ENCODE assay signal across 12 cellular contexts in the genomic region with DNA sequence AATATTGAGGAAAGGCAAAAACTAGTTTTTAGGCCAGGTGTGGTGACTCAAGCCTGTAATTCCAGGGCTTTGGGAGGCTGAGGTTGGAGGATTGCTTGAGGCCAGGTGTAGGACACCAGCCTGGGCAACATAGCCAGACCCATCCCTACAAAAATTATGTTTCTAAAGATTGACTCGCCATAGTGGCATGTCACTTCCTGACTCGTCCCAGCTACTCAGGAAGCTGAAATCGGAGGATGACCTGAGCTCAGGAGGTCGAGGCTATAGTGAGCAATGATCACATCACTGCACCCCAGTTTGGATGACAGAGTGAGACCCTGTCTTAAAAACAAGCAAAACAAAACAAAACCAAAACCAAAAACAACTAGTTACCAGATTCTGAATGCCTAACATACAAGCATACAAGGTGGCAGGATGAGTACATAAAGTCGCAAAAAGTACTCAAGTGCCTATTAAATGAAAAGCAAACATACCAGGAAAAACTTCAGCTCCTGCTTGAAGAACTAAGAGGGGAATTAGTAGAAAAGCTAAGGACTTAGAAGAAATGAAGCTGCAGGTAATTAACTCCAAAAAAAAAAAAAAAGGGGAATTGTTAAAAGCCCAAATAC. TPM values are rescaled to one million over a fixed set of nuclear protein-coding genes. Genes with fewer than 3 reads are reported as not detected.
A peak's percentile ranks its signal among the peaks of the same experiment; 100 is the strongest.
DNase-seq lines count a peak whose midpoint lies in the region; ATAC-seq, FAIRE-seq and TF ChIP-seq lines count a peak whose summit lies in the region.
"Had no signal": no experiment of that assay in that cellular context is flagged by ENCODE, and none has a peak within 500 bp of the region (broad histone marks: within the 10 kb centered on the region; RNA-seq: fewer than 3 reads in every experiment).

No MANE protein-coding gene starts in this region.

- POLR2A ChIA-PET in activated CD4-positive, alpha-beta T cell treated with anti-CD3 and anti-CD28 coated beads for 36 hours (lab: Charles Lee): interaction anchor here (0.6 kb wide), 1 partner anchor 34 kb away, joined by 4 read pairs; no protein-coding TSS in a partner anchor
- POLR2A ChIA-PET in IMR-90 (lab: Charles Lee; ENCODE audit: unreplicated experiment): no interaction called here
- POLR2A ChIA-PET in GM12878 (lab: Charles Lee): no interaction called here
- POLR2A ChIA-PET in naive thymus-derived CD4-positive, alpha-beta T cell (lab: Charles Lee): no interaction called here

- H2BK15ac ChIP-seq in IMR-90 (ENCODE audit: low read depth, low read length): no peak overlapping the region

- H3K79me2 ChIP-seq in GM12878 (ENCODE audit: control insufficient read depth, insufficient read depth, low read length): peaks cover 7% of the 10 kb centered on the region

- no peak overlapping the region for H2BK120ac ChIP-seq in IMR-90 (ENCODE audit: low read depth, low read length)

- no peak overlapping the region for H4K91ac ChIP-seq in IMR-90 (ENCODE audit: insufficient read depth, low read depth, low read length)

- no peak overlapping the region for H3K4me3 Mint-ChIP-seq in activated CD4-positive, alpha-beta T cell treated with anti-CD3 and anti-CD28 coated beads for 36 hours
- no peak overlapping the region for H3K4me3 Mint-ChIP-seq in naive thymus-derived CD4-positive, alpha-beta T cell

- no peak overlapping the region for H3K14ac ChIP-seq in IMR-90 (replicated peaks; ENCODE audit: low read depth, low read length)

- H3K27me3 ChIP-seq in IMR-90 (ENCODE audit: control insufficient read depth, insufficient read depth, low read length) (no peaks in the 10 kb centered on the region), GM12878 (replicated peaks in 1 of 2; ENCODE audit: control insufficient read depth in 2 of 2, insufficient read depth in 2 of 2, low read length in 1 of 2) (no peaks in the 10 kb centered on the region)
- H3K27me3 ChIP-seq in naive thymus-derived CD4-positive, alpha-beta T cell (ENCODE audit: control insufficient read depth in 2 of 2, insufficient read depth in 2 of 2, low read length in 2 of 2): no peaks in the 10 kb centered on the region
- H3K27me3 ChIP-seq: suprapubic skin had no signal

- H3K36me3 ChIP-seq in IMR-90 (ENCODE audit: control insufficient read depth, insufficient read depth, low read length) (peaks cover 19% of the 10 kb centered on the region), GM12878 (ENCODE audit: control insufficient read depth in 2 of 2, insufficient read depth in 2 of 2, low read length in 1 of 2) (peaks cover 5 to 20% of the 10 kb centered on the region in 2 experiments)
- peaks cover 0 to 38% (median 10%) of the 10 kb centered on the region in 3 experiments for H3K36me3 ChIP-seq in naive thymus-derived CD4-positive, alpha-beta T cell (ENCODE audit: control insufficient read depth in 2 of 3, insufficient read depth in 3 of 3, low read length in 3 of 3)
- H3K36me3 ChIP-seq: prostate gland had no signal

- H3K27ac Mint-ChIP-seq in activated CD4-positive, alpha-beta T cell treated with anti-CD3 and anti-CD28 coated beads for 36 hours: peak overlapping the region; percentile 64
- peak overlapping the region in 5 of 9 donors; percentile 43 to 71 (median 66) for H3K27ac Mint-ChIP-seq in naive thymus-derived CD4-positive, alpha-beta T cell

- H3K9me3 ChIP-seq in IMR-90 (ENCODE audit: control insufficient read depth, insufficient read depth, low read length) (no peaks in the 10 kb centered on the region), GM12878 (replicated peaks; ENCODE audit: control insufficient read depth, insufficient read depth, low read length) (no peaks in the 10 kb centered on the region)
- no peaks in the 10 kb centered on the region for H3K9me3 ChIP-seq in naive thymus-derived CD4-positive, alpha-beta T cell (ENCODE audit: control insufficient read depth in 2 of 3, low read length in 3 of 3)
- H3K9me3 ChIP-seq: prostate gland, suprapubic skin had no signal

- no peak overlapping the region for H4K5ac ChIP-seq in IMR-90 (ENCODE audit: low read depth, low read length)

- BruUV-seq in IMR-90 (replicated peaks; lab: Mats Ljungman, UMichigan): no TSS peak
- BruUV-seq in GM12878 (replicated peaks; lab: Mats Ljungman, UMichigan): no TSS peak

- H3K56ac ChIP-seq in IMR-90 (ENCODE audit: extremely low read depth, insufficient read depth, low read length): no peak overlapping the region

- peaks cover 40% of the 10 kb centered on the region for H3K36me3 Mint-ChIP-seq in activated CD4-positive, alpha-beta T cell treated with anti-CD3 and anti-CD28 coated beads for 36 hours (ENCODE audit: low read depth)
- H3K36me3 Mint-ChIP-seq in naive thymus-derived CD4-positive, alpha-beta T cell: peaks cover 4 to 23% (median 15%) of the 10 kb centered on the region in 5 donors

- no peak overlapping the region for H2BK20ac ChIP-seq in IMR-90 (ENCODE audit: low read depth, low read length)

- peak; percentile 7 for FAIRE-seq in GM12878 (lab: Jason Lieb, UNC)

- RAD21 ChIA-PET in GM12878 (lab: Charles Lee; ENCODE audit: unreplicated experiment): interaction anchor here (0.7 to 0.8 kb wide), 2 partner anchors 14 to 156 kb away, joined by 3 to 4 read pairs; a partner anchor contains a TSS

- H4K20me1 ChIP-seq in IMR-90 (ENCODE audit: insufficient read depth, low read length): peaks cover 7% of the 10 kb centered on the region
- no peaks in the 10 kb centered on the region for H4K20me1 ChIP-seq in GM12878 (ENCODE audit: control insufficient read depth, insufficient read depth)

- WGBS in IMR-90 (ENCODE audit: extremely low coverage in 2 of 2, insufficient read length in 1 of 2), 2 experiments: no CpG with 5 or more reads among the region's 5 CpGs
- 89% methylated on average over 5 of the region's 5 CpGs for WGBS in GM12878 (ENCODE audit: insufficient coverage, insufficient replicate concordance, low lambda C conversion rate, missing lambda C conversion rate)

- SMC1A ChIA-PET in GM12878 (lab: Charles Lee; ENCODE audit: uncharacterized antibody, unreplicated experiment): no interaction called here

- H3K4ac ChIP-seq in IMR-90 (ENCODE audit: low read depth, low read length): no peak overlapping the region

- no peaks in the 10 kb centered on the region for H3K9me1 ChIP-seq in IMR-90 (ENCODE audit: insufficient read depth, low read length)

- no peak overlapping the region for H3K18ac ChIP-seq in IMR-90 (ENCODE audit: low read depth, low read length)

- intact Hi-C loops in activated CD4-positive, alpha-beta T cell treated with anti-CD3 and anti-CD28 coated beads for 36 hours (cut with DNase I, micrococcal nuclease): no loop called here
- intact Hi-C loops in IMR-90 (cut with micrococcal nuclease) (no loop called here), GM12878 (cut with micrococcal nuclease; ENCODE audit: unreplicated experiment) (no loop called here)
- intact Hi-C loops in naive thymus-derived CD4-positive, alpha-beta T cell (cut with micrococcal nuclease): no loop called here

- no peak overlapping the region for H3K9ac ChIP-seq in IMR-90 (ENCODE audit: low read depth, low read length)
- no peak overlapping the region for H3K9ac ChIP-seq in GM12878 (ENCODE audit: control insufficient read depth, insufficient read depth, low read length)

- no peak overlapping the region for H2AK5ac ChIP-seq in IMR-90 (ENCODE audit: low read depth, low read length)

- no peak overlapping the region for H3K23ac ChIP-seq in IMR-90 (ENCODE audit: low read depth, low read length)

- no peak overlapping the region for H3K4me2 ChIP-seq in IMR-90 (ENCODE audit: low read depth, low read length)
- H3K4me2 ChIP-seq in GM12878 (ENCODE audit: control insufficient read depth, insufficient read depth): no peak overlapping the region

- TF ChIP-seq EP300 in GM12878 (IDR thresholded peaks at IDR 0.05; ENCODE audit: borderline replicate concordance in 1 of 2, control insufficient read depth in 1 of 2, low read depth in 2 of 2, low read length in 2 of 2): no peak

- H4K8ac ChIP-seq in IMR-90 (ENCODE audit: low read depth in 2 of 2, low read length in 2 of 2): no peak overlapping the region

- no peak overlapping the region for H3K4me3 ChIP-seq in IMR-90 (ENCODE audit: insufficient read depth, low read depth, low read length)
- H3K4me3 ChIP-seq in GM12878: no peak overlapping the region
- H3K4me3 ChIP-seq in naive thymus-derived CD4-positive, alpha-beta T cell (ENCODE audit: low read length): no peak overlapping the region
- H3K4me3 ChIP-seq: prostate gland, suprapubic skin had no signal

- H2AFZ ChIP-seq in IMR-90 (replicated peaks; ENCODE audit: low read length, poor library complexity) (no peak overlapping the region), GM12878 (ENCODE audit: control insufficient read depth, low read depth, low read length) (no peak overlapping the region)

- TF ChIP-seq CTCF in IMR-90 (conservative IDR thresholded peaks at IDR 0.05; ENCODE audit: low read depth, low read length): no peak
- TF ChIP-seq CTCF in GM12878 (IDR thresholded peaks at IDR 0.05 in 2 of 3, conservative IDR thresholded peaks at IDR 0.05 in 1 of 3; ENCODE audit: control insufficient read depth in 2 of 3, extremely low read depth in 1 of 3, insufficient read depth in 1 of 3, low read depth in 3 of 3, low read length in 3 of 3): no peak

- in situ Hi-C loops in IMR-90 (cut with MboI; ENCODE audit: low sequenced_read_pairs) (no loop called here), GM12878 (cut with MboI) (no loop called here)

- no peak overlapping the region for H2BK5ac ChIP-seq in IMR-90 (ENCODE audit: low read depth, low read length, poor library complexity, severe bottlenecking)

- H3K79me1 ChIP-seq in IMR-90 (ENCODE audit: low read depth in 1 of 2, low read length in 2 of 2): peaks cover 16 to 19% of the 10 kb centered on the region in 2 experiments

- H3K9me3 Mint-ChIP-seq in activated CD4-positive, alpha-beta T cell treated with anti-CD3 and anti-CD28 coated beads for 36 hours (ENCODE audit: low read depth): no peaks in the 10 kb centered on the region
- no peaks in the 10 kb centered on the region for H3K9me3 Mint-ChIP-seq in naive thymus-derived CD4-positive, alpha-beta T cell

- ATAC-seq in activated CD4-positive, alpha-beta T cell treated with anti-CD3 and anti-CD28 coated beads for 36 hours: peak; percentile 79
- peak; percentile 67 for ATAC-seq in IMR-90 (ENCODE audit: low read depth)
- ATAC-seq in GM12878: no peak
- ATAC-seq in naive thymus-derived CD4-positive, alpha-beta T cell: no peak
- ATAC-seq: left ventricle myocardium superior had no signal

- no peaks in the 10 kb centered on the region for H3K27me3 Mint-ChIP-seq in activated CD4-positive, alpha-beta T cell treated with anti-CD3 and anti-CD28 coated beads for 36 hours
- H3K27me3 Mint-ChIP-seq in naive thymus-derived CD4-positive, alpha-beta T cell: no peaks in the 10 kb centered on the region

- H3K27ac ChIP-seq in IMR-90 (ENCODE audit: insufficient read depth, low read length): no peak overlapping the region
- H3K27ac ChIP-seq in GM12878 (ENCODE audit: control insufficient read depth, insufficient read depth): no peak overlapping the region
- H3K27ac ChIP-seq in naive thymus-derived CD4-positive, alpha-beta T cell (ENCODE audit: low read depth, low read length): no peak overlapping the region
- H3K27ac ChIP-seq: prostate gland, suprapubic skin had no signal

- DNase-seq in activated CD4-positive, alpha-beta T cell treated with anti-CD3 and anti-CD28 coated beads for 36 hours: peak; percentile 49
- no peak for DNase-seq in activated CD4-positive, alpha-beta T cell treated with anti-CD3 and anti-CD28 coated beads, Interleukin-2, amount 50 U/mL, for 48 hours
- DNase-seq in IMR-90: peak; percentile 59
- no peak for DNase-seq in GM12878 (ENCODE audit: low read depth, low spot score)
- DNase-seq in naive thymus-derived CD4-positive, alpha-beta T cell: no peak
- no peak for DNase-seq in NCI-H146 treated with DMSO at 0.1 percent for 48 hours (lab: John Stamatoyannopoulos, UW; ENCODE audit: unreplicated experiment)
- no peak for DNase-seq in CD1c-positive myeloid dendritic cell (ENCODE audit: extremely low spot score)
- no peak for DNase-seq in activated gamma-delta T cell treated with Interleukin-2 at 50 U/mL for 16 hours
- DNase-seq: left ventricle myocardium superior; stimulated activated CD4-positive, alpha-beta T cell treated with anti-CD3 and anti-CD28 coated beads, Interleukin-4, amount 100 ng/mL, for 4 hours had no signal

- TF ChIP-seq POLR2A in IMR-90 (IDR thresholded peaks at IDR 0.05; ENCODE audit: low read depth, low read length) (no peak), GM12878 (IDR thresholded peaks at IDR 0.05; ENCODE audit: low read depth, low read length) (no peak)

- dilution Hi-C loops in IMR-90 (cut with HindIII; ENCODE audit: low sequenced_read_pairs, unreplicated experiment): no loop called here

- H2AK9ac ChIP-seq in IMR-90 (replicated peaks; ENCODE audit: low read depth, low read length, poor library complexity): peak overlapping the region; percentile 70

- CTCF ChIA-PET in activated CD4-positive, alpha-beta T cell treated with anti-CD3 and anti-CD28 coated beads for 36 hours (lab: Charles Lee): interaction anchor here (0.8 kb wide), 1 partner anchor 10 kb away, joined by 3 read pairs; no protein-coding TSS in a partner anchor
- CTCF ChIA-PET in IMR-90 (lab: Yijun Ruan, JAX) (no interaction called here), GM12878 (lab: Yijun Ruan, JAX) (interaction anchor here (1.5 kb wide), 1 partner anchor 9 kb away, joined by 3 read pairs; no protein-coding TSS in a partner anchor)
- CTCF ChIA-PET in naive thymus-derived CD4-positive, alpha-beta T cell (lab: Charles Lee): no interaction called here

- H3K4me1 ChIP-seq in IMR-90 (ENCODE audit: control insufficient read depth, insufficient read depth, low read length) (peaks cover 5% of the 10 kb centered on the region; the same call in 1 of the 2 replicates), GM12878 (ENCODE audit: control insufficient read depth, insufficient read depth, low read length) (no peaks in the 10 kb centered on the region; the same call in 1 of the 2 replicates)
- H3K4me1 ChIP-seq in naive thymus-derived CD4-positive, alpha-beta T cell (ENCODE audit: control insufficient read depth in 2 of 2, insufficient read depth in 2 of 2, low read length in 2 of 2): no peaks in the 10 kb centered on the region
- H3K4me1 ChIP-seq: prostate gland, suprapubic skin had no signal

- H3K4me1 Mint-ChIP-seq in activated CD4-positive, alpha-beta T cell treated with anti-CD3 and anti-CD28 coated beads for 36 hours: peaks cover 25% of the 10 kb centered on the region
- H3K4me1 Mint-ChIP-seq in naive thymus-derived CD4-positive, alpha-beta T cell: peaks cover 7 to 24% (median 17%) of the 10 kb centered on the region in 7 donors

- no peak for TF ChIP-seq RAD21 in IMR-90 (IDR thresholded peaks at IDR 0.05; ENCODE audit: low read length)
- no peak for TF ChIP-seq RAD21 in GM12878 (IDR thresholded peaks at IDR 0.05; ENCODE audit: insufficient read depth, low read depth, low read length)

RNA-seq across cellular contexts. Expression of a gene that starts 14.1 kb away (rescaled TPM):
- total RNA-seq in activated CD4-positive, alpha-beta T cell treated with anti-CD3 and anti-CD28 coated beads for 36 hours: 10 to 100 TPM in 1 of 2 experiments, 1 to 10 TPM in 1; 9.6 to 10.5 TPM
- total RNA-seq in IMR-90 (2012; rRNA removed): 7.9 and 9.2 TPM in 2 replicates
- polyA plus RNA-seq in IMR-90 (2012; rRNA removed): 5.7 and 6.2 TPM in 2 replicates
- 2.6 and 4.4 TPM in 2 replicates for polyA plus RNA-seq in IMR-90 (2012; cell fraction: cytosol; rRNA removed)
- polyA plus RNA-seq in IMR-90 (2012; cell fraction: nucleus; rRNA removed; ENCODE audit: low replicate concordance): 5.3 and 10.5 TPM in 2 replicates
- 18.3 and 23.5 TPM in 2 replicates for total RNA-seq in GM12878 (2013; cell fraction: nucleolus; rRNA removed)
- 9.8 and 13.6 TPM in 2 replicates for total RNA-seq in GM12878 (2014; rRNA removed)
- 9.3 and 9.5 TPM in 2 replicates for total RNA-seq in GM12878 (2014; rRNA removed; fragmentation: Illumina TruSeq; extraction: Trizol)
- 12.9 and 15.3 TPM in 2 replicates for total RNA-seq in GM12878 (2021)
- 3.9 TPM for polyA plus RNA-seq in GM12878 (2011; ENCODE audit: low read depth)
- 4.1 and 8.1 TPM in 2 replicates for polyA plus RNA-seq in GM12878 (2011; rRNA removed)
- polyA plus RNA-seq in GM12878 (2011; cell fraction: cytosol; rRNA removed): 7.9 and 9.8 TPM in 2 replicates
- 12.4 and 12.9 TPM in 2 replicates for polyA plus RNA-seq in GM12878 (2011; cell fraction: nucleus; rRNA removed)
- 4.8 TPM in 2 replicates for polyA plus RNA-seq in GM12878 (2012)
- polyA plus RNA-seq in GM12878 (2014; fragmentation: Illumina TruSeq; extraction: Trizol): 8.3 and 10.4 TPM in 2 replicates
- polyA plus RNA-seq in GM12878 (2014; fragmentation: Nextera tagmentation; extraction: Ambion mirVana): 1 to 10 TPM; 2.3 to 2.5 TPM
- polyA plus RNA-seq in GM12878 (2014; rRNA removed): 7.8 and 9.3 TPM in 2 replicates
- polyA plus RNA-seq in GM12878 (2016; fragmentation: Nextera tagmentation; extraction: Ambion mirVana): 10 to 100 TPM; 10.6 to 10.9 TPM
- 20.1 and 23.0 TPM in 2 replicates for polyA minus RNA-seq in GM12878 (2011; rRNA and poly(A)+ RNA removed)
- polyA minus RNA-seq in GM12878 (2011; cell fraction: cytosol; rRNA and poly(A)+ RNA removed): 6.5 TPM in 2 replicates
- 9.1 and 18.6 TPM in 2 replicates for polyA minus RNA-seq in GM12878 (2011; cell fraction: nucleus; rRNA and poly(A)+ RNA removed)
- 10 to 100 TPM; 14.6 to 27.9 (median 16.9) TPM for total RNA-seq in naive thymus-derived CD4-positive, alpha-beta T cell
- 10 to 100 TPM in 1 of 2 donors, 1 to 10 TPM in 1; 9.7 to 19.3 TPM for polyA plus RNA-seq in naive thymus-derived CD4-positive, alpha-beta T cell

RNA-seq across cellular contexts. Expression of a gene that starts 34.0 kb away (rescaled TPM):
- 10 to 100 TPM; 41.1 to 46.3 TPM for total RNA-seq in activated CD4-positive, alpha-beta T cell treated with anti-CD3 and anti-CD28 coated beads for 36 hours
- total RNA-seq in IMR-90 (2012; rRNA removed) (6.7 and 7.2 TPM in 2 replicates), GM12878 (2014; rRNA removed) (14.2 and 15.2 TPM in 2 replicates), GM12878 (2014; rRNA removed; fragmentation: Illumina TruSeq; extraction: Trizol) (8.3 and 8.4 TPM in 2 replicates), GM12878 (2021) (28.4 and 30.9 TPM in 2 replicates)
- polyA plus RNA-seq in IMR-90 (2012; rRNA removed) (11.9 and 13.6 TPM in 2 replicates), GM12878 (2011; rRNA removed) (6.5 and 14.3 TPM in 2 replicates), GM12878 (2014; fragmentation: Illumina TruSeq; extraction: Trizol) (2.7 and 7.8 TPM in 2 replicates), GM12878 (2014; fragmentation: Nextera tagmentation; extraction: Ambion mirVana) (under 1 TPM; 0.35 to 0.84 TPM), GM12878 (2014; rRNA removed) (18.2 and 28.3 TPM in 2 replicates), GM12878 (2016; fragmentation: Nextera tagmentation; extraction: Ambion mirVana) (1 to 10 TPM; 2.2 to 2.5 TPM)
- polyA plus RNA-seq in IMR-90 (2012; cell fraction: cytosol; rRNA removed): 7.9 and 11.3 TPM in 2 replicates
- polyA plus RNA-seq in IMR-90 (2012; cell fraction: nucleus; rRNA removed; ENCODE audit: low replicate concordance): 17.8 and 29.7 TPM in 2 replicates
- total RNA-seq in GM12878 (2013; cell fraction: nucleolus; rRNA removed): 29.0 and 61.3 TPM in 2 replicates
- polyA plus RNA-seq in GM12878 (2011; ENCODE audit: low read depth): 3.8 TPM
- polyA plus RNA-seq in GM12878 (2011; cell fraction: cytosol; rRNA removed): 11.9 and 17.1 TPM in 2 replicates
- 22.0 and 28.1 TPM in 2 replicates for polyA plus RNA-seq in GM12878 (2011; cell fraction: nucleus; rRNA removed)
- 10.7 and 12.8 TPM in 2 replicates for polyA plus RNA-seq in GM12878 (2012)
- polyA minus RNA-seq in GM12878 (2011; rRNA and poly(A)+ RNA removed): 8.1 and 18.7 TPM in 2 replicates
- polyA minus RNA-seq in GM12878 (2011; cell fraction: cytosol; rRNA and poly(A)+ RNA removed): 10.2 and 11.0 TPM in 2 replicates
- 16.7 and 17.4 TPM in 2 replicates for polyA minus RNA-seq in GM12878 (2011; cell fraction: nucleus; rRNA and poly(A)+ RNA removed)
- total RNA-seq in naive thymus-derived CD4-positive, alpha-beta T cell: 10 to 100 TPM; 12.1 to 36.7 (median 15.1) TPM
- 1 to 10 TPM in 1 of 2 donors, under 1 TPM in 1; 0.83 to 1.1 TPM for polyA plus RNA-seq in naive thymus-derived CD4-positive, alpha-beta T cell

RNA-seq across cellular contexts. Expression of a gene that starts 35.2 kb away (rescaled TPM):
- under 1 TPM; 0.43 to 0.95 TPM for total RNA-seq in activated CD4-positive, alpha-beta T cell treated with anti-CD3 and anti-CD28 coated beads for 36 hours
- total RNA-seq in IMR-90 (2012; rRNA removed) (2.3 and 2.8 TPM in 2 replicates), GM12878 (2014; rRNA removed) (0.79 and 1.0 TPM in 2 replicates), GM12878 (2014; rRNA removed; fragmentation: Illumina TruSeq; extraction: Trizol) (0.88 and 1.2 TPM in 2 replicates), GM12878 (2021) (0.69 and 1.6 TPM in 2 replicates)
- polyA plus RNA-seq in IMR-90 (2012; rRNA removed) (1.2 TPM in 2 replicates), GM12878 (2011; rRNA removed) (0.53 and 0.95 TPM in 2 replicates), GM12878 (2014; fragmentation: Illumina TruSeq; extraction: Trizol) (0.25 and 1.0 TPM in 2 replicates), GM12878 (2014; fragmentation: Nextera tagmentation; extraction: Ambion mirVana) (under 1 TPM; 0.19 to 0.20 TPM), GM12878 (2014; rRNA removed) (0.41 and 0.99 TPM in 2 replicates), GM12878 (2016; fragmentation: Nextera tagmentation; extraction: Ambion mirVana) (1 to 10 TPM; 1.8 TPM)
- 0.48 and 0.75 TPM in 2 replicates for polyA plus RNA-seq in IMR-90 (2012; cell fraction: cytosol; rRNA removed)
- polyA plus RNA-seq in IMR-90 (2012; cell fraction: nucleus; rRNA removed; ENCODE audit: low replicate concordance): 0.92 and 0.94 TPM in 2 replicates
- 0.84 and 0.95 TPM in 2 replicates for total RNA-seq in GM12878 (2013; cell fraction: nucleolus; rRNA removed)
- 0.21 TPM for polyA plus RNA-seq in GM12878 (2011; ENCODE audit: low read depth)
- polyA plus RNA-seq in GM12878 (2011; cell fraction: cytosol; rRNA removed): 0.53 and 0.66 TPM in 2 replicates
- polyA plus RNA-seq in GM12878 (2011; cell fraction: nucleus; rRNA removed): 0.40 and 0.53 TPM in 2 replicates
- 0.39 and 0.59 TPM in 2 replicates for polyA plus RNA-seq in GM12878 (2012)
- polyA minus RNA-seq in GM12878 (2011; rRNA and poly(A)+ RNA removed): 0.73 and 1.0 TPM in 2 replicates
- not detected in 2 replicates for polyA minus RNA-seq in GM12878 (2011; cell fraction: cytosol; rRNA and poly(A)+ RNA removed)
- 0.48 TPM in 2 replicates for polyA minus RNA-seq in GM12878 (2011; cell fraction: nucleus; rRNA and poly(A)+ RNA removed)
- 1 to 10 TPM in 3 of 5 experiments, under 1 TPM in 2; 0.61 to 4.9 (median 1.0) TPM for total RNA-seq in naive thymus-derived CD4-positive, alpha-beta T cell
- polyA plus RNA-seq in naive thymus-derived CD4-positive, alpha-beta T cell: 1 to 10 TPM in 1 of 2 donors, under 1 TPM in 1; 0.26 to 2.2 TPM

Comparison
In these comparisons a context has a peak if more than half of its experiments do, and no peak if none do; other contexts are left out.
1. DNase-seq: peak in activated CD4-positive, alpha-beta T cell treated with anti-CD3 and anti-CD28 coated beads for 36 hours (single experiment) and IMR-90 (single experiment); none in activated CD4-positive, alpha-beta T cell treated with anti-CD3 and anti-CD28 coated beads, Interleukin-2, amount 50 U/mL, for 48 hours (0 of 2), GM12878 (single experiment), naive thymus-derived CD4-positive, alpha-beta T cell (0 of 9), NCI-H146 treated with DMSO at 0.1 percent for 48 hours (single experiment), CD1c-positive myeloid dendritic cell (single experiment) and activated gamma-delta T cell treated with Interleukin-2 at 50 U/mL for 16 hours (single experiment).
2. ATAC-seq: peak in activated CD4-positive, alpha-beta T cell treated with anti-CD3 and anti-CD28 coated beads for 36 hours (single experiment) and IMR-90 (single experiment); none in GM12878 (single experiment) and naive thymus-derived CD4-positive, alpha-beta T cell (single experiment).
3. CTCF ChIA-PET loops: an anchor here in activated CD4-positive, alpha-beta T cell treated with anti-CD3 and anti-CD28 coated beads for 36 hours (0.8 kb wide) and GM12878 (1.5 kb wide); none called in IMR-90 and naive thymus-derived CD4-positive, alpha-beta T cell.